10 cellular contexts compared by ENCODE assay signal in the genomic region with DNA sequence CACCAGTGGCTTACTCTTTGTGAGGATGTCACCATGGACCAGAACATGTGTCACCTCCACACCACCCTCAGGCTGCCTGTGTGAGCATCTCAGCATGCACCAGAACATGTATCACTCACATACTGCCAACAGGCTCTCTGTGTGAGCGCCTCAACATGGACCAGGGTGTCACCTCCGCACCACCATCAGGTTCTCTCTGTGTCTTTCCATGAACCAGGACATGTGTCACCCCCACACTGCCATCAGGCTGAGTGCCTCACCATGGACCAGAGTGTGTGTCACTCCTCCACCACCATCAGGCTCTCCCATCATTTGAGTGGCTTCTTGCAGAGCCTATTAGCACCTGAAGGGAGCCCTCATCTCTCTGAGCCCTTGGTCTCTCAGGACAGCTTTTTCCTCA.
DNase-seq lines count a peak whose midpoint lies in the region; ATAC-seq, FAIRE-seq and TF ChIP-seq lines count a peak whose summit lies in the region.
"Had no signal": no experiment of that assay in that cellular context is flagged by ENCODE, and none has a peak within 500 bp of the region (broad histone marks: within the 10 kb centered on the region; RNA-seq: fewer than 3 reads in every experiment).

No MANE protein-coding gene starts in this region.

- TF ChIP-seq CTCF in D721Med (IDR thresholded peaks at IDR 0.05; ENCODE audit: insufficient read depth, missing control alignments), result no peak

- no peak for FAIRE-seq in D721Med (lab: Jason Lieb, UNC)

- peak; percentile 43 for ATAC-seq in HG02610 (IDR thresholded peaks at IDR 0.05; ENCODE audit: unreplicated experiment)
- ATAC-seq in HG03442 (IDR thresholded peaks at IDR 0.05; ENCODE audit: unreplicated experiment), result peak; percentile 36

- peak; percentile 0 to 18 for DNase-seq in stimulated activated CD4-positive, alpha-beta T cell treated with anti-CD3 and anti-CD28 coated beads, Interleukin-15, amount 100 ng/mL, for 48 hours (ENCODE audit: low read depth in 2 of 2)
- no peak for DNase-seq in stimulated activated CD4-positive, alpha-beta T cell treated with anti-CD3 and anti-CD28 coated beads, Interleukin-4, amount 100 ng/mL, for 1 hour
- DNase-seq in cerebellar cortex (ENCODE audit: low spot score) (no peak), putamen (ENCODE audit: low spot score) (no peak), D721Med (ENCODE audit: insufficient read length, low spot score) (no peak), NCI-H82 (lab: John Stamatoyannopoulos, UW) (no peak)
- DNase-seq: IMR-90, spleen had no signal

Comparison
In these comparisons a context has a peak if more than half of its experiments do, and no peak if none do; other contexts are left out.
1. DNase-seq: peak in stimulated activated CD4-positive, alpha-beta T cell treated with anti-CD3 and anti-CD28 coated beads, Interleukin-15, amount 100 ng/mL, for 48 hours (2 of 2); none in stimulated activated CD4-positive, alpha-beta T cell treated with anti-CD3 and anti-CD28 coated beads, Interleukin-4, amount 100 ng/mL, for 1 hour (single experiment), cerebellar cortex (single experiment), putamen (single experiment), D721Med (single experiment) and NCI-H82 (single experiment).